ENCODE assay signal across 8 cellular contexts in genomic region chr2:44171018-44171417, GRCh38. TPM values are rescaled to one million over a fixed set of nuclear protein-coding genes. Genes with fewer than 3 reads are reported as not detected.
DNase-seq lines count a peak whose midpoint lies in the region; ATAC-seq and TF ChIP-seq lines count a peak whose summit lies in the region.

No MANE protein-coding gene starts in this region.

- H3K9ac ChIP-seq in liver (ENCODE audit: low read depth in 1 of 2, low read length in 2 of 2), result peak overlapping the region in 1 of 2 donors; percentile 98

- no peaks in the 10 kb centered on the region for H3K9me3 ChIP-seq in liver (ENCODE audit: control insufficient read depth in 4 of 4, low read length in 3 of 4)
- H3K9me3 ChIP-seq in uterus, result no peaks in the 10 kb centered on the region

- TF ChIP-seq CTCF in HFF-Myc (IDR thresholded peaks at IDR 0.05; ENCODE audit: low read depth, low read length, missing control alignments), result no peak
- TF ChIP-seq CTCF in astrocyte of the spinal cord (IDR thresholded peaks at IDR 0.05; ENCODE audit: low read depth, low read length), result no peak
- TF ChIP-seq CTCF in liver (IDR thresholded peaks at IDR 0.05; ENCODE audit: low read depth, low read length, missing input control), result no peak
- no peak for TF ChIP-seq CTCF in uterus (IDR thresholded peaks at IDR 0.05)

- intact Hi-C loops in uterus (cut with DNase I; ENCODE audit: low total_unique reads), result no loop called here

- DNase-seq in HFF-Myc (ENCODE audit: extremely low read depth, low read depth), result no peak
- DNase-seq in astrocyte of the spinal cord (ENCODE audit: low read depth, low spot score), result peak; percentile 56
- no peak for DNase-seq in uterus
- DNase-seq in NCI-H1092 (lab: John Stamatoyannopoulos, UW), result no peak
- no peak for DNase-seq in NCI-H1694 treated with DMSO at 0.1 percent for 48 hours (lab: John Stamatoyannopoulos, UW)

- H2AFZ ChIP-seq in ACC112 (ENCODE audit: low read length, unreplicated experiment), result no peak overlapping the region

- H3K27ac ChIP-seq in ACC112 (ENCODE audit: low read depth, low read length), result peak overlapping the region; percentile 48
- peak overlapping the region; percentile 94 to 96 for H3K27ac ChIP-seq in liver (ENCODE audit: low read depth in 1 of 2, low read length in 2 of 2)
- peak overlapping the region; percentile 95 to 98 for H3K27ac ChIP-seq in uterus

- 15% methylated on average over 2 of the region's 2 CpGs for WGBS in liver

- ATAC-seq in HG03280 (IDR thresholded peaks at IDR 0.05; ENCODE audit: unreplicated experiment), result no peak

- no peak for TF ChIP-seq POLR2A in uterus (IDR thresholded peaks at IDR 0.05)

- peaks cover 68% of the 10 kb centered on the region for H3K79me2 ChIP-seq in ACC112 (ENCODE audit: control insufficient read depth, insufficient read depth, low read length, unreplicated experiment)

- H3K4me1 ChIP-seq in ACC112 (ENCODE audit: control insufficient read depth, insufficient read depth, low read length, unreplicated experiment) (peaks cover 20% of the 10 kb centered on the region), liver (ENCODE audit: control insufficient read depth in 4 of 4, insufficient read depth in 4 of 4, low read length in 3 of 4) (peaks cover 2 to 25% (median 11%) of the 10 kb centered on the region in 4 donors), uterus (peaks cover 0 to 7% of the 10 kb centered on the region in 2 donors)

- no peak for TF ChIP-seq RAD21 in liver (IDR thresholded peaks at IDR 0.05)

- H3K36me3 ChIP-seq in ACC112 (ENCODE audit: insufficient read depth, low read length) (no peaks in the 10 kb centered on the region), liver (ENCODE audit: control insufficient read depth in 4 of 4, insufficient read depth in 3 of 4, low read depth in 1 of 4, low read length in 3 of 4) (no peaks in the 10 kb centered on the region), uterus (no peaks in the 10 kb centered on the region)

- H3K27me3 ChIP-seq in ACC112 (ENCODE audit: insufficient read depth, low read length), result no peaks in the 10 kb centered on the region
- H3K27me3 ChIP-seq in liver (ENCODE audit: control insufficient read depth in 4 of 4, insufficient read depth in 4 of 4, low read length in 3 of 4), result no peaks in the 10 kb centered on the region
- no peaks in the 10 kb centered on the region for H3K27me3 ChIP-seq in uterus

- H3K4me3 ChIP-seq in ACC112 (ENCODE audit: low read depth, low read length) (peak overlapping the region; percentile 92), HFF-Myc (replicated peaks; ENCODE audit: low read depth, low read length) (peak overlapping the region; percentile 80; the same call in 1 of the 2 replicates), astrocyte of the spinal cord (ENCODE audit: low read depth, low read length) (peak overlapping the region; percentile 78), liver (ENCODE audit: low read depth in 1 of 3, low read length in 3 of 3) (peak overlapping the region in 2 of 3 donors; percentile 23 to 98), uterus (peak overlapping the region in 1 of 2 donors; percentile 91)

- in situ Hi-C loops in astrocyte of the spinal cord (cut with HindIII; ENCODE audit: low sequenced_read_pairs), result no loop called here

TF ChIP-seq in liver, 16 proteins besides CTCF, POLR2A, EP300 and RAD21:
- no peak for TF ChIP-seq NR2F2 (IDR thresholded peaks at IDR 0.05)
- TF ChIP-seq HNF4G (IDR thresholded peaks at IDR 0.05), result no peak
- no peak for TF ChIP-seq FOXA2 (IDR thresholded peaks at IDR 0.05)
- TF ChIP-seq REST (IDR thresholded peaks at IDR 0.05), result no peak
- no peak for TF ChIP-seq JUND (IDR thresholded peaks at IDR 0.05)
- TF ChIP-seq RXRA (IDR thresholded peaks at IDR 0.05), result no peak
- no peak for TF ChIP-seq ZBTB33 (IDR thresholded peaks at IDR 0.05)
- TF ChIP-seq ATF3 (IDR thresholded peaks at IDR 0.05), result no peak
- TF ChIP-seq EGR1 (IDR thresholded peaks at IDR 0.05; ENCODE audit: low read depth in 2 of 2), result no peak
- no peak for TF ChIP-seq GABPA (IDR thresholded peaks at IDR 0.05 in 1 of 2, conservative IDR thresholded peaks at IDR 0.05 in 1 of 2)
- TF ChIP-seq HNF4A (conservative IDR thresholded peaks at IDR 0.05), result no peak
- TF ChIP-seq FOXA1 (IDR thresholded peaks at IDR 0.05), result no peak
- TF ChIP-seq YY1 (IDR thresholded peaks at IDR 0.05), result no peak

RNA-seq across cellular contexts. Expression of gene PPM1B, which starts 2.3 kb away (rescaled TPM):
- total RNA-seq in liver (10 to 100 TPM; 36.4 to 38.5 TPM), uterus (10 to 100 TPM; 26.6 to 63.3 (median 57.5) TPM)
- polyA plus RNA-seq in liver, result 10 to 100 TPM; 13.5 to 25.2 TPM
